11 cellular contexts compared by ENCODE assay signal in genomic region chr1:214476229-214476957, GRCh38.
DNase-seq lines count a peak whose midpoint lies in the region; ATAC-seq and TF ChIP-seq lines count a peak whose summit lies in the region.
"Had no signal": no experiment of that assay in that cellular context is flagged by ENCODE, and none has a peak within 500 bp of the region (broad histone marks: within the 10 kb centered on the region; RNA-seq: fewer than 3 reads in every experiment).

No MANE protein-coding gene starts in this region.

- no peaks in the 10 kb centered on the region for H3K9me3 Mint-ChIP-seq in activated T-helper 1 cell treated with anti-CD3 and anti-CD28 coated beads, Interleukin-12 subunit alpha, Interleukin-12 subunit beta, Interleukin-2, Interleukin-4 antibody, amounts not matched to agents 30 ng/mL and 10 ng/mL and 1 ng/mL, durations not matched to agents 14 hours and 24 hours and 36 hours

- intact Hi-C loops in left ventricle myocardium inferior (cut with micrococcal nuclease) (no loop called here), left ventricle myocardium superior (cut with micrococcal nuclease) (no loop called here), breast epithelium (cut with DNase I; ENCODE audit: low total_unique reads) (no loop called here), vagina (cut with DNase I) (no loop called here)
- intact Hi-C loops in activated T-helper 1 cell treated with anti-CD3 and anti-CD28 coated beads, Interleukin-12 subunit alpha, Interleukin-12 subunit beta, Interleukin-2, Interleukin-4 antibody, amounts not matched to agents 30 ng/mL and 10 ng/mL and 1 ng/mL, durations not matched to agents 14 hours and 24 hours and 36 hours (cut with micrococcal nuclease), result no loop called here

- H3K27me3 ChIP-seq in left ventricle myocardium inferior (ENCODE audit: low read depth) (no peaks in the 10 kb centered on the region), breast epithelium (no peaks in the 10 kb centered on the region), vagina (no peaks in the 10 kb centered on the region)

- ATAC-seq in left ventricle myocardium superior, result no peak

- peaks cover 18% of the 10 kb centered on the region for H3K4me1 Mint-ChIP-seq in activated T-helper 1 cell treated with anti-CD3 and anti-CD28 coated beads, Interleukin-12 subunit alpha, Interleukin-12 subunit beta, Interleukin-2, Interleukin-4 antibody, amounts not matched to agents 30 ng/mL and 10 ng/mL and 1 ng/mL, durations not matched to agents 14 hours and 24 hours and 36 hours (ENCODE audit: low read depth)

- H3K36me3 ChIP-seq in left ventricle myocardium inferior, result no peaks in the 10 kb centered on the region
- no peaks in the 10 kb centered on the region for H3K36me3 ChIP-seq in breast epithelium
- no peaks in the 10 kb centered on the region for H3K36me3 ChIP-seq in vagina

- H3K4me3 ChIP-seq in left ventricle myocardium inferior, result no peak overlapping the region
- peak overlapping the region in 2 of 3 donors; percentile 10 to 42 for H3K4me3 ChIP-seq in breast epithelium
- no peak overlapping the region for H3K4me3 ChIP-seq in vagina

- TF ChIP-seq POLR2A in breast epithelium (IDR thresholded peaks at IDR 0.05) (no peak), vagina (IDR thresholded peaks at IDR 0.05) (no peak)

- peaks cover 20% of the 10 kb centered on the region for H3K27me3 Mint-ChIP-seq in activated T-helper 1 cell treated with anti-CD3 and anti-CD28 coated beads, Interleukin-12 subunit alpha, Interleukin-12 subunit beta, Interleukin-2, Interleukin-4 antibody, amounts not matched to agents 30 ng/mL and 10 ng/mL and 1 ng/mL, durations not matched to agents 14 hours and 24 hours and 36 hours (ENCODE audit: insufficient read depth)

- peaks cover 41% of the 10 kb centered on the region for H3K4me1 ChIP-seq in left ventricle myocardium inferior
- peaks cover 0 to 15% of the 10 kb centered on the region in 2 donors for H3K4me1 ChIP-seq in breast epithelium
- H3K4me1 ChIP-seq in vagina, result peaks cover 65% of the 10 kb centered on the region

- H3K36me3 Mint-ChIP-seq in activated T-helper 1 cell treated with anti-CD3 and anti-CD28 coated beads, Interleukin-12 subunit alpha, Interleukin-12 subunit beta, Interleukin-2, Interleukin-4 antibody, amounts not matched to agents 30 ng/mL and 10 ng/mL and 1 ng/mL, durations not matched to agents 14 hours and 24 hours and 36 hours (ENCODE audit: low read depth), result no peaks in the 10 kb centered on the region

- no peak overlapping the region for H3K27ac Mint-ChIP-seq in activated T-helper 1 cell treated with anti-CD3 and anti-CD28 coated beads, Interleukin-12 subunit alpha, Interleukin-12 subunit beta, Interleukin-2, Interleukin-4 antibody, amounts not matched to agents 30 ng/mL and 10 ng/mL and 1 ng/mL, durations not matched to agents 14 hours and 24 hours and 36 hours

- TF ChIP-seq CTCF in left ventricle myocardium inferior (IDR thresholded peaks at IDR 0.05; ENCODE audit: borderline replicate concordance), result no peak
- no peak for TF ChIP-seq CTCF in breast epithelium (IDR thresholded peaks at IDR 0.05)
- TF ChIP-seq CTCF in vagina (IDR thresholded peaks at IDR 0.05), result no peak

- H3K4me3 Mint-ChIP-seq in activated T-helper 1 cell treated with anti-CD3 and anti-CD28 coated beads, Interleukin-12 subunit alpha, Interleukin-12 subunit beta, Interleukin-2, Interleukin-4 antibody, amounts not matched to agents 30 ng/mL and 10 ng/mL and 1 ng/mL, durations not matched to agents 14 hours and 24 hours and 36 hours, result no peak overlapping the region

- H3K9me3 ChIP-seq in left ventricle myocardium inferior (replicated peaks), result no peaks in the 10 kb centered on the region
- H3K9me3 ChIP-seq in breast epithelium, result no peaks in the 10 kb centered on the region
- H3K9me3 ChIP-seq in vagina, result no peaks in the 10 kb centered on the region

- H3K27ac ChIP-seq in left ventricle myocardium inferior (replicated peaks) (peak overlapping the region; percentile 29), breast epithelium (peak overlapping the region; percentile 82 to 87), vagina (peak overlapping the region; percentile 36), substantia nigra (ENCODE audit: low read depth, low read length, poor library complexity, severe bottlenecking) (no peak overlapping the region)

- no peak for DNase-seq in left ventricle myocardium inferior
- no peak for DNase-seq in left ventricle myocardium superior
- DNase-seq in breast epithelium (ENCODE audit: low spot score in 2 of 2), result no peak
- DNase-seq in lung microvascular endothelial cell (ENCODE audit: low read depth in 2 of 2), result peak; percentile 49 to 73
- no peak for DNase-seq in vagina (ENCODE audit: extremely low spot score in 2 of 2)
- no peak for DNase-seq in activated naive CD4-positive, alpha-beta T cell treated with Interleukin-2 at 50 U/mL for 16 hours
- no peak for DNase-seq in activated T-helper 1 cell treated with anti-CD3 and anti-CD28 coated beads, Interleukin-12 subunit alpha, Interleukin-12 subunit beta, Interleukin-2, Interleukin-4 antibody, amounts not matched to agents 30 ng/mL and 10 ng/mL and 1 ng/mL, durations not matched to agents 14 hours and 24 hours and 36 hours (ENCODE audit: low spot score)
- no peak for DNase-seq in substantia nigra (lab: John Stamatoyannopoulos, UW)
- DNase-seq: NCI-H1930; stimulated activated CD4-positive, alpha-beta T cell treated with anti-CD3 and anti-CD28 coated beads, Interleukin-2, amount 100 ng/mL, for 24 hours; T-helper 2 cell had no signal

Comparison
In these comparisons a context has a peak if more than half of its experiments do, and no peak if none do; other contexts are left out.
1. DNase-seq: peak in lung microvascular endothelial cell (2 of 2); none in left ventricle myocardium inferior (single experiment), left ventricle myocardium superior (single experiment), breast epithelium (0 of 2), vagina (0 of 2), activated naive CD4-positive, alpha-beta T cell treated with Interleukin-2 at 50 U/mL for 16 hours (single experiment), activated T-helper 1 cell treated with anti-CD3 and anti-CD28 coated beads, Interleukin-12 subunit alpha, Interleukin-12 subunit beta, Interleukin-2, Interleukin-4 antibody, amounts not matched to agents 30 ng/mL and 10 ng/mL and 1 ng/mL, durations not matched to agents 14 hours and 24 hours and 36 hours (single experiment) and substantia nigra (0 of 49).
2. H3K4me3 ChIP-seq: peak in breast epithelium (2 of 3); none in left ventricle myocardium inferior (single experiment) and vagina (0 of 2).